12 cellular contexts compared by ENCODE assay signal in genomic region chr15:48992545-48992944, GRCh38. TPM values are rescaled to one million over a fixed set of nuclear protein-coding genes. Genes with fewer than 3 reads are reported as not detected.
DNase-seq lines count a peak whose midpoint lies in the region; ATAC-seq, FAIRE-seq and TF ChIP-seq lines count a peak whose summit lies in the region.
"Had no signal": no experiment of that assay in that cellular context is flagged by ENCODE, and none has a peak within 500 bp of the region (broad histone marks: within the 10 kb centered on the region; RNA-seq: fewer than 3 reads in every experiment).

No MANE protein-coding gene starts in this region.

- H3K27me3 Mint-ChIP-seq in dendritic cell treated with granulocyte-macrophage colony-stimulating factor and Interleukin-4, amounts not matched to agents 40 ng/mL and 50 ng/mL, for 4 days = no peaks in the 10 kb centered on the region
- H3K27me3 Mint-ChIP-seq: activated CD4-positive, alpha-beta memory T cell treated with anti-CD3 and anti-CD28 coated beads, Interleukin-2, amount 10 ng/mL, durations not matched to agents 7 days and 5 days had no signal

- no peak for TF ChIP-seq EP300 in transverse colon (IDR thresholded peaks at IDR 0.05; ENCODE audit: low read depth)

- WGBS in transverse colon (ENCODE audit: low coverage in 1 of 2), 2 donors = 95 to 100% methylated on average over 1 of the region's 1 CpG

- H3K27me3 ChIP-seq in transverse colon = no peaks in the 10 kb centered on the region

- FAIRE-seq in GM18507 (lab: Jason Lieb, UNC) = peak; percentile 53
- FAIRE-seq: bronchial epithelial cell had no signal

- peak; percentile 7 for DNase-seq in GM18507 (ENCODE audit: extremely low spot score, insufficient read length, low read depth)
- no peak for DNase-seq in transverse colon
- DNase-seq in NCI-H1105 treated with DMSO at 0.1 percent for 48 hours (lab: John Stamatoyannopoulos, UW) = no peak
- DNase-seq in iPS-NIHi11 (ENCODE audit: low spot score) = no peak
- DNase-seq: activated CD4-positive, alpha-beta memory T cell treated with anti-CD3 and anti-CD28 coated beads, Interleukin-2, amount 10 ng/mL, durations not matched to agents 7 days and 5 days; CD8-positive, alpha-beta T cell had no signal

- H3K4me1 Mint-ChIP-seq in dendritic cell treated with granulocyte-macrophage colony-stimulating factor and Interleukin-4, amounts not matched to agents 40 ng/mL and 50 ng/mL, for 4 days (ENCODE audit: low read depth) = peaks cover 9% of the 10 kb centered on the region
- H3K4me1 Mint-ChIP-seq: activated CD4-positive, alpha-beta memory T cell treated with anti-CD3 and anti-CD28 coated beads, Interleukin-2, amount 10 ng/mL, durations not matched to agents 7 days and 5 days had no signal

- peak overlapping the region; percentile 57 for H3K27ac Mint-ChIP-seq in dendritic cell treated with granulocyte-macrophage colony-stimulating factor and Interleukin-4, amounts not matched to agents 40 ng/mL and 50 ng/mL, for 4 days
- H3K27ac Mint-ChIP-seq: activated CD4-positive, alpha-beta memory T cell treated with anti-CD3 and anti-CD28 coated beads, Interleukin-2, amount 10 ng/mL, durations not matched to agents 7 days and 5 days; CD8-positive, alpha-beta T cell had no signal

- H3K4me3 Mint-ChIP-seq in dendritic cell treated with granulocyte-macrophage colony-stimulating factor and Interleukin-4, amounts not matched to agents 40 ng/mL and 50 ng/mL, for 4 days = no peak overlapping the region
- H3K4me3 Mint-ChIP-seq: activated CD4-positive, alpha-beta memory T cell treated with anti-CD3 and anti-CD28 coated beads, Interleukin-2, amount 10 ng/mL, durations not matched to agents 7 days and 5 days; CD8-positive, alpha-beta T cell had no signal

- TF ChIP-seq POLR2A in transverse colon (IDR thresholded peaks at IDR 0.05) = no peak

- H3K9me3 Mint-ChIP-seq in dendritic cell treated with granulocyte-macrophage colony-stimulating factor and Interleukin-4, amounts not matched to agents 40 ng/mL and 50 ng/mL, for 4 days = no peaks in the 10 kb centered on the region
- H3K9me3 Mint-ChIP-seq: activated CD4-positive, alpha-beta memory T cell treated with anti-CD3 and anti-CD28 coated beads, Interleukin-2, amount 10 ng/mL, durations not matched to agents 7 days and 5 days; CD8-positive, alpha-beta T cell had no signal

- H3K4me3 ChIP-seq in transverse colon = no peak overlapping the region
- H3K4me3 ChIP-seq: thoracic aorta had no signal

- ATAC-seq in GM21786 (IDR thresholded peaks at IDR 0.05; ENCODE audit: unreplicated experiment) (peak; percentile 84), HG03521 (IDR thresholded peaks at IDR 0.05; ENCODE audit: unreplicated experiment) (peak; percentile 93), SK-N-SH treated with all-trans-retinoic acid at 6 μM for 48 hours (no peak)
- ATAC-seq: CD8-positive, alpha-beta T cell had no signal

- intact Hi-C loops in dendritic cell treated with granulocyte-macrophage colony-stimulating factor and Interleukin-4, amounts not matched to agents 40 ng/mL and 50 ng/mL, for 4 days (cut with micrococcal nuclease) = no loop called here
- intact Hi-C loops in transverse colon (cut with DNase I; ENCODE audit: low total_unique reads) = no loop called here

- TF ChIP-seq CTCF in transverse colon (IDR thresholded peaks at IDR 0.05) = no peak

- no peaks in the 10 kb centered on the region for H3K4me1 ChIP-seq in transverse colon

- in situ Hi-C loops in transverse colon (cut with MboI; ENCODE audit: low pct_ligation_motif_present in 1 of 4, low pct_unique_long_range_greater_than_20kb in 1 of 4, low sequenced_read_pairs in 3 of 4) = no loop called here

- H3K27ac ChIP-seq in transverse colon = no peak overlapping the region
- H3K27ac ChIP-seq: thoracic aorta had no signal

- no peaks in the 10 kb centered on the region for H3K9me3 ChIP-seq in transverse colon
- H3K9me3 ChIP-seq: thoracic aorta had no signal

- H3K36me3 Mint-ChIP-seq in dendritic cell treated with granulocyte-macrophage colony-stimulating factor and Interleukin-4, amounts not matched to agents 40 ng/mL and 50 ng/mL, for 4 days (ENCODE audit: low read depth) = peaks cover 76% of the 10 kb centered on the region

- H3K36me3 ChIP-seq in transverse colon = peaks cover 0 to 47% (median 15%) of the 10 kb centered on the region in 4 donors

TF ChIP-seq in SK-N-SH treated with all-trans-retinoic acid at 6 μM for 48 hours, 23 proteins besides CTCF, POLR2A, EP300 and RAD21 (continues in another document):
- no peak for TF ChIP-seq SNAI2 (CRISPR knock-in tag; IDR thresholded peaks at IDR 0.05)
- no peak for TF ChIP-seq ZFP3 (CRISPR knock-in tag; IDR thresholded peaks at IDR 0.05)
- TF ChIP-seq, protein P1, sequence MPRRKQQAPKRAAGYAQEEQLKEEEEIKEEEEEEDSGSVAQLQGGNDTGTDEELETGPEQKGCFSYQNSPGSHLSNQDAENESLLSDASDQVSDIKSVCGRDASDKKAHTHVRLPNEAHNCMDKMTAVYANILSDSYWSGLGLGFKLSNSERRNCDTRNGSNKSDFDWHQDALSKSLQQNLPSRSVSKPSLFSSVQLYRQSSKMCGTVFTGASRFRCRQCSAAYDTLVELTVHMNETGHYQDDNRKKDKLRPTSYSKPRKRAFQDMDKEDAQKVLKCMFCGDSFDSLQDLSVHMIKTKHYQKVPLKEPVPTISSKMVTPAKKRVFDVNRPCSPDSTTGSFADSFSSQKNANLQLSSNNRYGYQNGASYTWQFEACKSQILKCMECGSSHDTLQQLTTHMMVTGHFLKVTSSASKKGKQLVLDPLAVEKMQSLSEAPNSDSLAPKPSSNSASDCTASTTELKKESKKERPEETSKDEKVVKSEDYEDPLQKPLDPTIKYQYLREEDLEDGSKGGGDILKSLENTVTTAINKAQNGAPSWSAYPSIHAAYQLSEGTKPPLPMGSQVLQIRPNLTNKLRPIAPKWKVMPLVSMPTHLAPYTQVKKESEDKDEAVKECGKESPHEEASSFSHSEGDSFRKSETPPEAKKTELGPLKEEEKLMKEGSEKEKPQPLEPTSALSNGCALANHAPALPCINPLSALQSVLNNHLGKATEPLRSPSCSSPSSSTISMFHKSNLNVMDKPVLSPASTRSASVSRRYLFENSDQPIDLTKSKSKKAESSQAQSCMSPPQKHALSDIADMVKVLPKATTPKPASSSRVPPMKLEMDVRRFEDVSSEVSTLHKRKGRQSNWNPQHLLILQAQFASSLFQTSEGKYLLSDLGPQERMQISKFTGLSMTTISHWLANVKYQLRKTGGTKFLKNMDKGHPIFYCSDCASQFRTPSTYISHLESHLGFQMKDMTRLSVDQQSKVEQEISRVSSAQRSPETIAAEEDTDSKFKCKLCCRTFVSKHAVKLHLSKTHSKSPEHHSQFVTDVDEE (CRISPR knock-in tag; IDR thresholded peaks at IDR 0.05) = no peak
- TF ChIP-seq TOX (CRISPR knock-in tag; IDR thresholded peaks at IDR 0.05; ENCODE audit: borderline replicate concordance) = no peak
- TF ChIP-seq ZC3H10 (CRISPR knock-in tag; IDR thresholded peaks at IDR 0.05) = no peak
- TF ChIP-seq, protein P2, sequence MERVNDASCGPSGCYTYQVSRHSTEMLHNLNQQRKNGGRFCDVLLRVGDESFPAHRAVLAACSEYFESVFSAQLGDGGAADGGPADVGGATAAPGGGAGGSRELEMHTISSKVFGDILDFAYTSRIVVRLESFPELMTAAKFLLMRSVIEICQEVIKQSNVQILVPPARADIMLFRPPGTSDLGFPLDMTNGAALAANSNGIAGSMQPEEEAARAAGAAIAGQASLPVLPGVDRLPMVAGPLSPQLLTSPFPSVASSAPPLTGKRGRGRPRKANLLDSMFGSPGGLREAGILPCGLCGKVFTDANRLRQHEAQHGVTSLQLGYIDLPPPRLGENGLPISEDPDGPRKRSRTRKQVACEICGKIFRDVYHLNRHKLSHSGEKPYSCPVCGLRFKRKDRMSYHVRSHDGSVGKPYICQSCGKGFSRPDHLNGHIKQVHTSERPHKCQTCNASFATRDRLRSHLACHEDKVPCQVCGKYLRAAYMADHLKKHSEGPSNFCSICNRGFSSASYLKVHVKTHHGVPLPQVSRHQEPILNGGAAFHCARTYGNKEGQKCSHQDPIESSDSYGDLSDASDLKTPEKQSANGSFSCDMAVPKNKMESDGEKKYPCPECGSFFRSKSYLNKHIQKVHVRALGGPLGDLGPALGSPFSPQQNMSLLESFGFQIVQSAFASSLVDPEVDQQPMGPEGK (CRISPR knock-in tag; IDR thresholded peaks at IDR 0.05; ENCODE audit: borderline replicate concordance) = no peak
- TF ChIP-seq CREB5 (CRISPR knock-in tag; IDR thresholded peaks at IDR 0.05; ENCODE audit: low read depth) = no peak
- no peak for TF ChIP-seq PPARA (CRISPR knock-in tag; IDR thresholded peaks at IDR 0.05; ENCODE audit: borderline replicate concordance)
- TF ChIP-seq CSRNP3 (CRISPR knock-in tag; IDR thresholded peaks at IDR 0.05) = no peak
- TF ChIP-seq ISL1 (CRISPR knock-in tag; IDR thresholded peaks at IDR 0.05) = no peak
- no peak for TF ChIP-seq TCF4 (CRISPR knock-in tag; IDR thresholded peaks at IDR 0.05; ENCODE audit: borderline replicate concordance)
- TF ChIP-seq ZNF565 (CRISPR knock-in tag; conservative IDR thresholded peaks at IDR 0.05; ENCODE audit: low read depth) = no peak
- TF ChIP-seq RARB (CRISPR knock-in tag; IDR thresholded peaks at IDR 0.05) = no peak
- no peak for TF ChIP-seq ZNF8 (CRISPR knock-in tag; IDR thresholded peaks at IDR 0.05)

RNA-seq across cellular contexts. Expression of gene SHC4, which starts 28.8 kb away (rescaled TPM):
- under 1 TPM in 2 of 4 donors, not detected in 2; 0.48 to 0.96 TPM for total RNA-seq in transverse colon
- total RNA-seq: CD8-positive, alpha-beta T cell had no signal

RNA-seq across cellular contexts. Expression of gene SECISBP2L, which starts 53.7 kb away (rescaled TPM):
- 10 to 100 TPM; 27.7 to 63.2 (median 33.2) TPM for total RNA-seq in transverse colon
